22 cellular contexts compared by ENCODE assay signal in genomic region chr11:132639986-132640385, GRCh38.
DNase-seq lines count a peak whose midpoint lies in the region; ATAC-seq and TF ChIP-seq lines count a peak whose summit lies in the region.
"Had no signal": no experiment of that assay in that cellular context is flagged by ENCODE, and none has a peak within 500 bp of the region (broad histone marks: within the 10 kb centered on the region; RNA-seq: fewer than 3 reads in every experiment).

No MANE protein-coding gene starts in this region.

- no peaks in the 10 kb centered on the region for H3K9me3 ChIP-seq in RWPE2 (ENCODE audit: severe bottlenecking)
- H3K9me3 ChIP-seq in osteoblast (ENCODE audit: low read depth, low read length): no peaks in the 10 kb centered on the region
- no peaks in the 10 kb centered on the region for H3K9me3 ChIP-seq in hepatocyte (ENCODE audit: low read depth)
- H3K9me3 ChIP-seq: BLaER1, Caco-2 had no signal

- peak; percentile 8 for DNase-seq in ELR (ENCODE audit: low read depth)
- no peak for DNase-seq in RWPE2 (ENCODE audit: low spot score)
- DNase-seq in epithelial cell of esophagus (ENCODE audit: low read depth): peak; percentile 11
- no peak for DNase-seq in osteoblast (ENCODE audit: insufficient read length, low spot score, missing footprints)
- no peak for DNase-seq in hepatocyte (ENCODE audit: low spot score)
- DNase-seq in HFFc6: no peak
- DNase-seq in nucleus accumbens (lab: John Stamatoyannopoulos, UW): no peak
- DNase-seq: Caco-2; CD4-positive, alpha-beta memory T cell; DMS 273 treated with DMSO at 0.1 percent for 48 hours; KG1; NCI-H1092 treated with DMSO at 0.1 percent for 48 hours; NCI-H1436 treated with DMSO at 0.1 percent for 48 hours; NCI-H1930; NCI-H2227 treated with DMSO at 0.1 percent for 48 hours; NCI-H510A treated with DMSO at 0.1 percent for 48 hours; NCI-H82 had no signal

- ATAC-seq in RWPE2 (ENCODE audit: low read depth) (0 out of 3 replicates have a peak, but pooled peaks have one; percentile 33), GM21526 (IDR thresholded peaks at IDR 0.05; ENCODE audit: low FRiP score, unreplicated experiment) (no peak)
- ATAC-seq: Panc1, SK-N-SH treated with all-trans-retinoic acid at 6 μM for 48 hours had no signal

- H3K27ac ChIP-seq in RWPE2 (ENCODE audit: poor library complexity, severe bottlenecking) (no peak overlapping the region), osteoblast (ENCODE audit: low read depth, low read length) (no peak overlapping the region), hepatocyte (no peak overlapping the region)
- H3K27ac ChIP-seq: BLaER1, HL-60 had no signal

- no peaks in the 10 kb centered on the region for H3K9me3 Mint-ChIP-seq in HFFc6

- no peak overlapping the region for H3K27ac Mint-ChIP-seq in HFFc6
- H3K27ac Mint-ChIP-seq: CD4-positive, alpha-beta memory T cell had no signal

- H3K4me1 ChIP-seq in RWPE2 (ENCODE audit: insufficient read depth, poor library complexity, severe bottlenecking): no peaks in the 10 kb centered on the region
- H3K4me1 ChIP-seq in osteoblast (ENCODE audit: insufficient read depth, low read length): no peaks in the 10 kb centered on the region
- H3K4me1 ChIP-seq in hepatocyte (ENCODE audit: insufficient read depth): no peaks in the 10 kb centered on the region
- H3K4me1 ChIP-seq: Caco-2 had no signal

- H3K36me3 ChIP-seq in RWPE2 (ENCODE audit: low read depth) (no peaks in the 10 kb centered on the region), osteoblast (ENCODE audit: insufficient read depth, low read length) (no peaks in the 10 kb centered on the region), hepatocyte (replicated peaks; ENCODE audit: insufficient read depth, low read depth) (no peaks in the 10 kb centered on the region)
- H3K36me3 ChIP-seq: BLaER1 had no signal

- H3K4me1 Mint-ChIP-seq in HFFc6 (ENCODE audit: low read depth): peaks cover 12% of the 10 kb centered on the region

- no peaks in the 10 kb centered on the region for H3K36me3 Mint-ChIP-seq in HFFc6 (ENCODE audit: low read depth)
- H3K36me3 Mint-ChIP-seq: CD4-positive, alpha-beta memory T cell had no signal

- H3K27me3 ChIP-seq in RWPE2 (ENCODE audit: insufficient read depth, poor library complexity, severe bottlenecking) (no peaks in the 10 kb centered on the region), osteoblast (ENCODE audit: insufficient read depth, low read length) (no peaks in the 10 kb centered on the region), hepatocyte (peaks cover 3% of the 10 kb centered on the region)
- H3K27me3 ChIP-seq: BLaER1 had no signal

- TF ChIP-seq CTCF in RWPE2 (IDR thresholded peaks at IDR 0.05; ENCODE audit: poor library complexity, severe bottlenecking): no peak
- TF ChIP-seq CTCF in epithelial cell of esophagus (IDR thresholded peaks at IDR 0.05; ENCODE audit: insufficient read depth, low read depth, low read length, missing control alignments): no peak
- TF ChIP-seq CTCF in osteoblast (IDR thresholded peaks at IDR 0.05; ENCODE audit: extremely low read depth, low read depth, low read length): no peak
- TF ChIP-seq CTCF in hepatocyte (IDR thresholded peaks at IDR 0.05; ENCODE audit: poor library complexity): no peak
- no peak for TF ChIP-seq CTCF in HFFc6 (IDR thresholded peaks at IDR 0.05)

- H3K9me2 ChIP-seq in hepatocyte (replicated peaks; ENCODE audit: insufficient read depth): no peaks in the 10 kb centered on the region

- H3K79me2 ChIP-seq in osteoblast (ENCODE audit: insufficient read depth, low read length) (no peaks in the 10 kb centered on the region), hepatocyte (no peaks in the 10 kb centered on the region)

- H3K4me3 ChIP-seq in RWPE2 (ENCODE audit: severe bottlenecking): no peak overlapping the region
- no peak overlapping the region for H3K4me3 ChIP-seq in epithelial cell of esophagus (ENCODE audit: low read length)
- H3K4me3 ChIP-seq in osteoblast (ENCODE audit: insufficient read depth, low read length): no peak overlapping the region
- no peak overlapping the region for H3K4me3 ChIP-seq in hepatocyte
- H3K4me3 ChIP-seq: BLaER1 had no signal

- no peak overlapping the region for H3K4me3 Mint-ChIP-seq in HFFc6
- H3K4me3 Mint-ChIP-seq: CD4-positive, alpha-beta memory T cell had no signal

- H3K4me2 ChIP-seq in osteoblast (ENCODE audit: insufficient read depth, low read length) (no peak overlapping the region), hepatocyte (no peak overlapping the region)
- H3K4me2 ChIP-seq: BLaER1 had no signal

- H2AFZ ChIP-seq in osteoblast (ENCODE audit: low read length): peak overlapping the region; percentile 15
- H2AFZ ChIP-seq in hepatocyte: no peak overlapping the region

- H3K27me3 Mint-ChIP-seq in HFFc6 (ENCODE audit: insufficient read depth): no peaks in the 10 kb centered on the region; the same call in none of the 2 replicates

- WGBS in hepatocyte (ENCODE audit: low lambda C conversion rate, missing lambda C conversion rate): 65% methylated on average over 6 of the region's 6 CpGs

- H4K20me1 ChIP-seq in osteoblast (ENCODE audit: insufficient read depth, low read length) (no peaks in the 10 kb centered on the region), hepatocyte (ENCODE audit: insufficient read depth, poor library complexity, severe bottlenecking) (no peaks in the 10 kb centered on the region)
- H4K20me1 ChIP-seq: BLaER1 had no signal

Comparison
In these comparisons a context has a peak if more than half of its experiments do, and no peak if none do; other contexts are left out.
1. DNase-seq: peak in ELR (single experiment) and epithelial cell of esophagus (single experiment); none in RWPE2 (single experiment), osteoblast (single experiment), hepatocyte (single experiment), HFFc6 (single experiment) and nucleus accumbens (0 of 56).